In genomic region chr11:73902303-73902702, GRCh38 we compare ENCODE assay signal across 2 cellular contexts.
TF ChIP-seq lines count a peak whose summit lies in the region.

No MANE protein-coding gene starts in this region.

TF ChIP-seq in GM23338, 12 proteins besides CTCF, POLR2A, EP300 and RAD21:
- TF ChIP-seq ZNF462 (CRISPR knock-in tag; IDR thresholded peaks at IDR 0.05) (no peak), STAT1 (IDR thresholded peaks at IDR 0.05; ENCODE audit: unreplicated experiment) (no peak), POLR2AphosphoS5 (IDR thresholded peaks at IDR 0.05; ENCODE audit: low read depth) (no peak), EZH2 (IDR thresholded peaks at IDR 0.05; ENCODE audit: low read depth, unreplicated experiment) (no peak), ETS1 (IDR thresholded peaks at IDR 0.05) (no peak), ZNF114 (CRISPR knock-in tag; IDR thresholded peaks at IDR 0.05) (no peak), CREB1 (CRISPR knock-in tag; IDR thresholded peaks at IDR 0.05; ENCODE audit: low read depth) (no peak), EZH2phosphoT487 (IDR thresholded peaks at IDR 0.05; ENCODE audit: unreplicated experiment) (no peak), NANOG (IDR thresholded peaks at IDR 0.05; ENCODE audit: borderline replicate concordance) (no peak), JUNB (IDR thresholded peaks at IDR 0.05; ENCODE audit: unreplicated experiment) (no peak), ZNF331 (CRISPR knock-in tag; IDR thresholded peaks at IDR 0.05; ENCODE audit: low read depth) (no peak)
- TF ChIP-seq, protein P1, sequence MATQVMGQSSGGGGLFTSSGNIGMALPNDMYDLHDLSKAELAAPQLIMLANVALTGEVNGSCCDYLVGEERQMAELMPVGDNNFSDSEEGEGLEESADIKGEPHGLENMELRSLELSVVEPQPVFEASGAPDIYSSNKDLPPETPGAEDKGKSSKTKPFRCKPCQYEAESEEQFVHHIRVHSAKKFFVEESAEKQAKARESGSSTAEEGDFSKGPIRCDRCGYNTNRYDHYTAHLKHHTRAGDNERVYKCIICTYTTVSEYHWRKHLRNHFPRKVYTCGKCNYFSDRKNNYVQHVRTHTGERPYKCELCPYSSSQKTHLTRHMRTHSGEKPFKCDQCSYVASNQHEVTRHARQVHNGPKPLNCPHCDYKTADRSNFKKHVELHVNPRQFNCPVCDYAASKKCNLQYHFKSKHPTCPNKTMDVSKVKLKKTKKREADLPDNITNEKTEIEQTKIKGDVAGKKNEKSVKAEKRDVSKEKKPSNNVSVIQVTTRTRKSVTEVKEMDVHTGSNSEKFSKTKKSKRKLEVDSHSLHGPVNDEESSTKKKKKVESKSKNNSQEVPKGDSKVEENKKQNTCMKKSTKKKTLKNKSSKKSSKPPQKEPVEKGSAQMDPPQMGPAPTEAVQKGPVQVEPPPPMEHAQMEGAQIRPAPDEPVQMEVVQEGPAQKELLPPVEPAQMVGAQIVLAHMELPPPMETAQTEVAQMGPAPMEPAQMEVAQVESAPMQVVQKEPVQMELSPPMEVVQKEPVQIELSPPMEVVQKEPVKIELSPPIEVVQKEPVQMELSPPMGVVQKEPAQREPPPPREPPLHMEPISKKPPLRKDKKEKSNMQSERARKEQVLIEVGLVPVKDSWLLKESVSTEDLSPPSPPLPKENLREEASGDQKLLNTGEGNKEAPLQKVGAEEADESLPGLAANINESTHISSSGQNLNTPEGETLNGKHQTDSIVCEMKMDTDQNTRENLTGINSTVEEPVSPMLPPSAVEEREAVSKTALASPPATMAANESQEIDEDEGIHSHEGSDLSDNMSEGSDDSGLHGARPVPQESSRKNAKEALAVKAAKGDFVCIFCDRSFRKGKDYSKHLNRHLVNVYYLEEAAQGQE (IDR thresholded peaks at IDR 0.05; ENCODE audit: unreplicated experiment): no peak

TF ChIP-seq in H1, 55 proteins besides CTCF, POLR2A, EP300 and RAD21:
- TF ChIP-seq BACH1 (IDR thresholded peaks at IDR 0.05; ENCODE audit: low read length) (0 out of 2 replicates have a peak, but pooled peaks have one; percentile 50), MAFK (IDR thresholded peaks at IDR 0.05; ENCODE audit: low read depth, low read length) (0 out of 2 replicates have a peak, but pooled peaks have one; percentile 26), CHD7 (IDR thresholded peaks at IDR 0.05; ENCODE audit: insufficient replicate concordance, low read length) (no peak)
